Comparison of ENCODE assay signal across 8 cellular contexts in genomic region chr1:16913866-16914662, GRCh38. TPM values are rescaled to one million over a fixed set of nuclear protein-coding genes. Genes with fewer than 3 reads are reported as not detected.
DNase-seq lines count a peak whose midpoint lies in the region; ATAC-seq and TF ChIP-seq lines count a peak whose summit lies in the region.

No MANE protein-coding gene starts in this region.

- H3K27ac Mint-ChIP-seq in CD4-positive, alpha-beta T cell: peak overlapping the region; percentile 79
- peak overlapping the region; percentile 72 for H3K27ac Mint-ChIP-seq in memory B cell

- CTCF ChIA-PET in CD4-positive, alpha-beta T cell (lab: Charles Lee): no interaction called here

- no peaks in the 10 kb centered on the region for H3K9me3 ChIP-seq in CD4-positive, alpha-beta T cell (ENCODE audit: control insufficient read depth, low read length)

- peaks cover 42% of the 10 kb centered on the region for H3K4me1 Mint-ChIP-seq in CD4-positive, alpha-beta T cell (ENCODE audit: low read depth)
- peaks cover 22% of the 10 kb centered on the region for H3K4me1 Mint-ChIP-seq in memory B cell

- H3K9me3 Mint-ChIP-seq in CD4-positive, alpha-beta T cell: no peaks in the 10 kb centered on the region
- no peaks in the 10 kb centered on the region for H3K9me3 Mint-ChIP-seq in memory B cell

- peak; percentile 80 to 99 (median 96) for DNase-seq in CD4-positive, alpha-beta T cell
- DNase-seq in HT-29 (ENCODE audit: low spot score): peak; percentile 94
- DNase-seq in NK-92 (lab: John Stamatoyannopoulos, UW; ENCODE audit: unreplicated experiment): peak; percentile 58
- peak; percentile 98 for DNase-seq in activated CD8-positive, alpha-beta memory T cell treated with anti-CD3 and anti-CD28 coated beads for 24 hours
- peak; percentile 90 for DNase-seq in effector CD8-positive, alpha-beta T cell (lab: John Stamatoyannopoulos, UW)
- peak; percentile 90 to 95 for DNase-seq in memory B cell (ENCODE audit: low spot score in 2 of 2)
- DNase-seq in stimulated activated CD8-positive, alpha-beta memory T cell treated with anti-CD3 and anti-CD28 coated beads, Interleukin-12 subunit alpha, Interleukin-12 subunit beta, amount 100 ng/mL, for 1 hour (ENCODE audit: low read depth): peak; percentile 92

- TF ChIP-seq CTCF in CD4-positive, alpha-beta T cell (IDR thresholded peaks at IDR 0.05): no peak

- H3K27me3 ChIP-seq in CD4-positive, alpha-beta T cell (ENCODE audit: control insufficient read depth, insufficient read depth, low read length): no peaks in the 10 kb centered on the region

- peak overlapping the region; percentile 46 for H3K27ac ChIP-seq in CD4-positive, alpha-beta T cell (ENCODE audit: low read depth, low read length)

- peaks cover 10% of the 10 kb centered on the region for H3K36me3 Mint-ChIP-seq in CD4-positive, alpha-beta T cell (ENCODE audit: low read depth)
- H3K36me3 Mint-ChIP-seq in memory B cell: no peaks in the 10 kb centered on the region

- POLR2A ChIA-PET in CD4-positive, alpha-beta T cell (lab: Charles Lee): interaction anchor here (0.7 to 3.9 kb wide), 4 partner anchors 10 to 269 kb away, joined by 3 to 35 read pairs (median 4); no protein-coding TSS in a partner anchor

- ATAC-seq in CD4-positive, alpha-beta T cell (ENCODE audit: poor library complexity): peak; percentile 93
- ATAC-seq in GM19467 (IDR thresholded peaks at IDR 0.05; ENCODE audit: unreplicated experiment): peak; percentile 85
- peak; percentile 92 for ATAC-seq in memory B cell (ENCODE audit: low read depth)

- intact Hi-C loops in CD4-positive, alpha-beta T cell (cut with DNase I, micrococcal nuclease): loop anchor here (1.0 to 5.0 kb wide), 4 partner anchors 9 to 1067 kb away; partner anchors contain the start of genes ATP13A2 (in 1 of the 2), FBXO42 (in 1 of the 2) and SPEN (in 1 of the 2)

- no peaks in the 10 kb centered on the region for H3K27me3 Mint-ChIP-seq in CD4-positive, alpha-beta T cell
- peaks cover 1% of the 10 kb centered on the region for H3K27me3 Mint-ChIP-seq in memory B cell

- peak overlapping the region; percentile 93 for H3K4me3 Mint-ChIP-seq in CD4-positive, alpha-beta T cell
- H3K4me3 Mint-ChIP-seq in memory B cell: peak overlapping the region; percentile 91

RNA-seq across cellular contexts. Expression of gene CROCC, which starts 7.7 kb away (rescaled TPM):
- total RNA-seq in CD4-positive, alpha-beta T cell: 10 to 100 TPM; 47.4 to 49.7 TPM
- 12.0 and 13.2 TPM in 2 replicates for total RNA-seq in HT-29 (2014; rRNA removed; shearing (Covaris generic))

RNA-seq across cellular contexts. Expression of gene RNU1-2, which starts 18.3 kb away (rescaled TPM):
- 1,000 to 10,000 TPM; 4,982 to 5,937 TPM for total RNA-seq in CD4-positive, alpha-beta T cell
- under 0.01 TPM in 2 replicates for total RNA-seq in HT-29 (2014; rRNA removed; shearing (Covaris generic))

Comparison
In these comparisons a context has a peak if more than half of its experiments do, and no peak if none do; other contexts are left out.
1. Peak in every context shown above with its lines: DNase-seq, ATAC-seq and H3K27ac ChIP-seq.
2. RNA of gene RNU1-2, which starts 18.3 kb away (total RNA-seq): 4,982 to 5,937 TPM in CD4-positive, alpha-beta T cell; under 0.01 TPM in HT-29; every median in the first group is over 1,000 times any median in the second.